ENCODE assay signal across 1 cellular context in the genomic region with DNA sequence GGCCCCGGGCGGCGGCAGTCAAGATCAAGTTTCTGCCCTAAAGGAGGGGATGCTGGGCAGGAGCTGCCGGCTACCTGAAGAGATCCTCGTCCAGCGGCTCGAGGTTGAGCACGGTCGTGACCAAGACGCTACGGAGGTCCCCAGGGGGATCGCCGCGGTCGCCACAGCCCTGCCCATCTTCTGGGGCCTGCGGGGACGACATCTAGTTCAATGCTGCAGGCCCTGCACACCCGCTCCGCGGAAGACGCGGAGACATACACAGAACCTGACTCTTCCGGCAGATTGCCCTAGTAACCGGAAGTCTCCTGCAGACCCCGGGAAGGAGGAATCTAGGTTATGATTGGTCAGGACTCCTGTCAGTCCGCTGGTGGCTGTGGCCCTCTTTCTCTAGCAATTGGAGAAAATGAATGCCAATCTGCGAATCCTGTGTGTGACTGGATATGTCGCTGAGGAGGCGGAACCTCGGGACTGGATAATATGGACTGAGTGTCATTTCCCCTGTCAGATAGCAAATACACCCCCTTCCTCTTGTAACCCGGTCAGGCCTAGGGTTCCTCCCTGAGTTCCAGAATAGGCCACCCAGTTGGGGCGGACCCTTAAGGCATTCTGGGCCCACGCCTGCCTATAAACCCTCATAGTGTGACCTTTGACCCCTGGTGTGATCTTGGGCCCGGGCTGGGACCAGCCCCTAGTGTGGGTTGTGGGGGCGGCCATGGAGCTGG.
TF ChIP-seq lines count a peak whose summit lies in the region.

Gene ACOT8, minus strand, starts transcription at position 279 of the 722 bp plus-strand sequence. Its CDS starts 77 bp downstream, at position 202.
Gene ZSWIM3, plus strand, starts transcription at position 501 of the 722 bp plus-strand sequence. Its CDS starts 212 bp downstream, at position 713.

TF ChIP-seq in HepG2, 621 proteins besides CTCF, POLR2A, EP300 and RAD21 (continued from another document):
- TF ChIP-seq HBP1 (CRISPR knock-in tag; IDR thresholded peaks at IDR 0.05; ENCODE audit: low read depth) (peak; percentile 70; the same call in 1 of the 2 replicates), GMEB1 (CRISPR knock-in tag; IDR thresholded peaks at IDR 0.05; ENCODE audit: borderline replicate concordance) (peak; percentile 69; the same call in 1 of the 2 replicates), ZNF543 (CRISPR knock-in tag; IDR thresholded peaks at IDR 0.05) (no peak; the same call in 1 of the 2 replicates), TEAD2 (CRISPR knock-in tag; IDR thresholded peaks at IDR 0.05) (no peak), CHD2 (IDR thresholded peaks at IDR 0.05; ENCODE audit: low read depth, low read length) (peak; percentile 84), REST (IDR thresholded peaks at IDR 0.05; ENCODE audit: borderline replicate concordance in 1 of 2, low read depth in 1 of 2, low read length in 2 of 2) (peak in 1 of 2 experiments; percentile 66; a peak in 2 of 4 replicates), ARID4A (CRISPR knock-in tag; IDR thresholded peaks at IDR 0.05; ENCODE audit: borderline replicate concordance) (peak; percentile 98), CHCHD3 (CRISPR knock-in tag; IDR thresholded peaks at IDR 0.05) (no peak), ZNF20 (CRISPR knock-in tag; IDR thresholded peaks at IDR 0.05) (peak; percentile 84; the same call in 1 of the 2 replicates), RFX3 (CRISPR knock-in tag; IDR thresholded peaks at IDR 0.05) (no peak; the same call in 1 of the 2 replicates), NFKB2 (CRISPR knock-in tag; IDR thresholded peaks at IDR 0.05; ENCODE audit: borderline replicate concordance) (peak; percentile 49; the same call in 1 of the 2 replicates), MIER2 (CRISPR knock-in tag; IDR thresholded peaks at IDR 0.05) (peak; percentile 48; the same call in 1 of the 2 replicates), TCF7 (IDR thresholded peaks at IDR 0.05; ENCODE audit: low read depth) (no peak)
